ENCODE assay signal across 34 cellular contexts in the genomic region with DNA sequence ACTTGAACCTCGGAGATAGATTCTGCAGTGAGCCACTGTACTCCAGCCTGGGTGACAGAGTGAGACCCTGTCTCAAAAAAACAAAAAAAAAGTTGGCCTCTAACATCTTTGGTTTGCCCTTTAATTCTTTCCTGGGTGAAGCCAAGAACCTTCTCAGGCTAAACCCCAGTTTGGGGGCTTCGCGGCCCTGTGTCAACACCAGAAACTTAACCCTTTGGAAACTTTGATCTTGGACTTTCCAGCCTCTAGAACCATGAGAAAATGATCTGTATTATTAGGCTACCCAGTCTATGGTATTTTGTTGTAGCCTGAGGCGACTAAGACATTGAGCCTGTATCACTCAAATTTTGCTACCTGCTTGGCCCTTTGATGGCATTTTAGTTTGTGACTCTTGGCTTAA.
"Had no signal": no experiment of that assay in that cellular context is flagged by ENCODE, and none has a peak within 500 bp of the region (broad histone marks: within the 10 kb centered on the region; RNA-seq: fewer than 3 reads in every experiment).

No MANE protein-coding gene starts in this region.

- H3K27me3 ChIP-seq: MG63 had no signal

- H3K9me3 ChIP-seq: MG63 had no signal

- H3K4me3 ChIP-seq: MG63 had no signal

- DNase-seq: Karpas-422, Kasumi-1, MG63, MM.1S, MV-4-11, NCI-H1048, NCI-H1092, NCI-H1092 treated with DMSO at 0.1 percent for 48 hours, NCI-H1105, NCI-H1105 treated with DMSO at 0.1 percent for 48 hours, NCI-H1417, NCI-H1417 treated with DMSO at 0.1 percent for 48 hours, NCI-H1436, NCI-H1436 treated with DMSO at 0.1 percent for 48 hours, NCI-H146, NCI-H1694, NCI-H1694 treated with DMSO at 0.1 percent for 48 hours, NCI-H187, NCI-H187 treated with DMSO at 0.1 percent for 48 hours, NCI-H1930, NCI-H2029, NCI-H2029 treated with DMSO at 0.1 percent for 48 hours, NCI-H2081, NCI-H2081 treated with DMSO at 0.1 percent for 48 hours, NCI-H2107, NCI-H2171, NCI-H2171 treated with DMSO at 0.1 percent for 48 hours, NCI-H2227 treated with DMSO at 0.1 percent for 48 hours, NCI-H226, NCI-H345, NCI-H446, NCI-H446 treated with DMSO at 0.1 percent for 48 hours, NCI-H510A, NCI-H510A treated with DMSO at 0.1 percent for 48 hours had no signal

- H3K36me3 ChIP-seq: MG63 had no signal
